ENCODE assay signal across 8 cellular contexts in the genomic region with DNA sequence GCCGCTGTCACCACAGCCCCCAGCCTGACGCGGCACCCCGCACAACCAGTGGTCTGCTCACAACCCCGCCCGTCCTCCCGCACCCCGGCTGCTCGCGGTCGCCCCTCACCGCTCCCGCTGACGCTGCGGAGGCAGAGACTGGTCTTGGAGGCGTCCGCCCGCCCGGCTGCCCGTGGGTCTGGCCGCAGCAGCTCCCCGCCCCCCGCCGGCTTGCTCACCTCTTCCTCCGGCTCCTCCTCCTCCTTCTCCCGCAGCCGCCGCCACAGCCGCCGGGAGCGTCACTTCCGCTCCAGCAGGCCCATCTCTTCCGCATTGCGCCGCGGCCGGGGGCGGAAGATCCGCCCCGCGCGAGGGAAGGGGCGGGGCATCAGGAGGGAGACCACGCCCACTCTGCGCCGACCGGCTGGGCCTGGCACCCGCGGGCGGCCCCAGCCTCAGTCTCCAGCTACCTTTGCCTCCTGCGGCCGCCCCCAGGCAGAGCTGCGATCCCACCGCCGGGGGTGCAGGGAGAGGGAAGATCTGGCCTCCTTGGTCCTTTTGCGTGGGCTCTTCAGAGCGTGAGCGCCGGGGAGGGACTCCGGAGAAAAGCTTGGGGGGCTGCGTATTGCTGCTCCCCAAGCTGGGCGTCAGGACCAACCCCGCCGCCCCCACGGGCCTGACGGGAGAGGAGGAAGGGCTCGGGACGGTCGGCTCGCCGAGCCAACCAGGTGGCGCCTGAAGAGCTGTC. TPM values are rescaled to one million over a fixed set of nuclear protein-coding genes. Genes with fewer than 3 reads are reported as not detected.
DNase-seq lines count a peak whose midpoint lies in the region; TF ChIP-seq lines count a peak whose summit lies in the region.

A gene with protein sequence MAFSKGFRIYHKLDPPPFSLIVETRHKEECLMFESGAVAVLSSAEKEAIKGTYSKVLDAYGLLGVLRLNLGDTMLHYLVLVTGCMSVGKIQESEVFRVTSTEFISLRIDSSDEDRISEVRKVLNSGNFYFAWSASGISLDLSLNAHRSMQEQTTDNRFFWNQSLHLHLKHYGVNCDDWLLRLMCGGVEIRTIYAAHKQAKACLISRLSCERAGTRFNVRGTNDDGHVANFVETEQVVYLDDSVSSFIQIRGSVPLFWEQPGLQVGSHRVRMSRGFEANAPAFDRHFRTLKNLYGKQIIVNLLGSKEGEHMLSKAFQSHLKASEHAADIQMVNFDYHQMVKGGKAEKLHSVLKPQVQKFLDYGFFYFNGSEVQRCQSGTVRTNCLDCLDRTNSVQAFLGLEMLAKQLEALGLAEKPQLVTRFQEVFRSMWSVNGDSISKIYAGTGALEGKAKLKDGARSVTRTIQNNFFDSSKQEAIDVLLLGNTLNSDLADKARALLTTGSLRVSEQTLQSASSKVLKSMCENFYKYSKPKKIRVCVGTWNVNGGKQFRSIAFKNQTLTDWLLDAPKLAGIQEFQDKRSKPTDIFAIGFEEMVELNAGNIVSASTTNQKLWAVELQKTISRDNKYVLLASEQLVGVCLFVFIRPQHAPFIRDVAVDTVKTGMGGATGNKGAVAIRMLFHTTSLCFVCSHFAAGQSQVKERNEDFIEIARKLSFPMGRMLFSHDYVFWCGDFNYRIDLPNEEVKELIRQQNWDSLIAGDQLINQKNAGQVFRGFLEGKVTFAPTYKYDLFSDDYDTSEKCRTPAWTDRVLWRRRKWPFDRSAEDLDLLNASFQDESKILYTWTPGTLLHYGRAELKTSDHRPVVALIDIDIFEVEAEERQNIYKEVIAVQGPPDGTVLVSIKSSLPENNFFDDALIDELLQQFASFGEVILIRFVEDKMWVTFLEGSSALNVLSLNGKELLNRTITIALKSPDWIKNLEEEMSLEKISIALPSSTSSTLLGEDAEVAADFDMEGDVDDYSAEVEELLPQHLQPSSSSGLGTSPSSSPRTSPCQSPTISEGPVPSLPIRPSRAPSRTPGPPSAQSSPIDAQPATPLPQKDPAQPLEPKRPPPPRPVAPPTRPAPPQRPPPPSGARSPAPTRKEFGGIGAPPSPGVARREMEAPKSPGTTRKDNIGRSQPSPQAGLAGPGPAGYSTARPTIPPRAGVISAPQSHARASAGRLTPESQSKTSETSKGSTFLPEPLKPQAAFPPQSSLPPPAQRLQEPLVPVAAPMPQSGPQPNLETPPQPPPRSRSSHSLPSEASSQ (N-terminal part only) (minus strand): TSS at position 286 of the 727 bp plus-strand sequence. CDS start 1,118 bp downstream, outside the sequence.

- H3K4me1 Mint-ChIP-seq in nephron progenitor cell: peaks cover 23% of the 10 kb centered on the region
- H3K4me1 Mint-ChIP-seq in stimulated activated naive CD8-positive, alpha-beta T cell treated with anti-CD3 and anti-CD28 coated beads, Interleukin-15, Interleukin-2, amounts not matched to agents 100 ng/mL and 50 ng/mL, for 24 hours (ENCODE audit: low read depth): peaks cover 53% of the 10 kb centered on the region

- peak within 1 kb of the TSS; percentile 92 for H3K27ac Mint-ChIP-seq in nephron progenitor cell
- peak within 1 kb of the TSS; percentile 84 for H3K27ac Mint-ChIP-seq in stimulated activated naive CD8-positive, alpha-beta T cell treated with anti-CD3 and anti-CD28 coated beads, Interleukin-15, Interleukin-2, amounts not matched to agents 100 ng/mL and 50 ng/mL, for 24 hours

- DNase-seq in G401 (ENCODE audit: low spot score) (peak; percentile 96), HAP-1 (ENCODE audit: low spot score in 2 of 2) (peak; percentile 92 to 97), MG63 (peak; percentile 95), SHP77 (lab: John Stamatoyannopoulos, UW) (peak; percentile 78 to 89), fibroblast of pulmonary artery (ENCODE audit: low read depth) (peak; percentile 94), nephron progenitor cell (peak; percentile 96)
- DNase-seq in activated effector memory CD4-positive, alpha-beta T cell treated with Interleukin-2 at 50 U/mL for 16 hours: peak; percentile 91

- H3K36me3 Mint-ChIP-seq in nephron progenitor cell (ENCODE audit: low read depth): peaks cover under 1% of the 10 kb centered on the region
- H3K36me3 Mint-ChIP-seq in stimulated activated naive CD8-positive, alpha-beta T cell treated with anti-CD3 and anti-CD28 coated beads, Interleukin-15, Interleukin-2, amounts not matched to agents 100 ng/mL and 50 ng/mL, for 24 hours (ENCODE audit: low read depth): peaks cover 20% of the 10 kb centered on the region

- H3K9me3 ChIP-seq in HAP-1 (no peaks in the 10 kb centered on the region), MG63 (no peaks in the 10 kb centered on the region)

- H3K27me3 ChIP-seq in HAP-1 (ENCODE audit: low read depth) (no peaks in the 10 kb centered on the region), MG63 (no peaks in the 10 kb centered on the region)

- peaks cover 2% of the 10 kb centered on the region for H3K27me3 Mint-ChIP-seq in nephron progenitor cell (ENCODE audit: low read depth, poor library complexity)
- no peaks in the 10 kb centered on the region for H3K27me3 Mint-ChIP-seq in stimulated activated naive CD8-positive, alpha-beta T cell treated with anti-CD3 and anti-CD28 coated beads, Interleukin-15, Interleukin-2, amounts not matched to agents 100 ng/mL and 50 ng/mL, for 24 hours

- H3K4me1 ChIP-seq in HAP-1: peaks cover 3% of the 10 kb centered on the region; the same call in 1 of the 2 replicates

- no peaks in the 10 kb centered on the region for H3K9me3 Mint-ChIP-seq in nephron progenitor cell
- H3K9me3 Mint-ChIP-seq in stimulated activated naive CD8-positive, alpha-beta T cell treated with anti-CD3 and anti-CD28 coated beads, Interleukin-15, Interleukin-2, amounts not matched to agents 100 ng/mL and 50 ng/mL, for 24 hours: no peaks in the 10 kb centered on the region

- peaks cover 4% of the 10 kb centered on the region; the same call in 1 of the 2 replicates for H3K36me3 ChIP-seq in HAP-1 (replicated peaks)
- H3K36me3 ChIP-seq in MG63: peaks cover 3% of the 10 kb centered on the region; the same call in 1 of the 2 replicates

- in situ Hi-C loops in G401 (cut with HindIII; ENCODE audit: low sequenced_read_pairs): no loop called here
- in situ Hi-C loops in HAP-1 (cut with MboI; ENCODE audit: low sequenced_read_pairs): no loop called here

- H3K4me3 Mint-ChIP-seq in nephron progenitor cell: peak within 1 kb of the TSS; percentile 97
- peak within 1 kb of the TSS; percentile 91 for H3K4me3 Mint-ChIP-seq in stimulated activated naive CD8-positive, alpha-beta T cell treated with anti-CD3 and anti-CD28 coated beads, Interleukin-15, Interleukin-2, amounts not matched to agents 100 ng/mL and 50 ng/mL, for 24 hours

- H3K4me3 ChIP-seq in HAP-1: peak within 1 kb of the TSS; percentile 92
- H3K4me3 ChIP-seq in MG63: peak within 1 kb of the TSS; percentile 92
- H3K4me3 ChIP-seq in fibroblast of pulmonary artery (replicated peaks; ENCODE audit: low read depth, low read length): peak within 1 kb of the TSS; percentile 91

- no peak for TF ChIP-seq CTCF in fibroblast of pulmonary artery (IDR thresholded peaks at IDR 0.05; ENCODE audit: low read length, missing control alignments)
- no peak for TF ChIP-seq CTCF in nephron progenitor cell (IDR thresholded peaks at IDR 0.05)

RNA-seq across cellular contexts. Expression of the gene that starts here (rescaled TPM):
- 1.0 and 1.8 TPM in 2 replicates for total RNA-seq in G401 (2014; rRNA removed; shearing (Covaris generic))
- 1.1 and 3.6 TPM in 2 replicates for total RNA-seq in MG63 (2014; rRNA removed; shearing (Covaris generic); ENCODE audit: low replicate concordance)

Comparison
In these comparisons a context has a peak if more than half of its experiments do, and no peak if none do; other contexts are left out.
1. Peak in every context shown above with its lines: DNase-seq and H3K4me3 ChIP-seq.